Comparison of ENCODE assay signal across 16 cellular contexts in the genomic region with DNA sequence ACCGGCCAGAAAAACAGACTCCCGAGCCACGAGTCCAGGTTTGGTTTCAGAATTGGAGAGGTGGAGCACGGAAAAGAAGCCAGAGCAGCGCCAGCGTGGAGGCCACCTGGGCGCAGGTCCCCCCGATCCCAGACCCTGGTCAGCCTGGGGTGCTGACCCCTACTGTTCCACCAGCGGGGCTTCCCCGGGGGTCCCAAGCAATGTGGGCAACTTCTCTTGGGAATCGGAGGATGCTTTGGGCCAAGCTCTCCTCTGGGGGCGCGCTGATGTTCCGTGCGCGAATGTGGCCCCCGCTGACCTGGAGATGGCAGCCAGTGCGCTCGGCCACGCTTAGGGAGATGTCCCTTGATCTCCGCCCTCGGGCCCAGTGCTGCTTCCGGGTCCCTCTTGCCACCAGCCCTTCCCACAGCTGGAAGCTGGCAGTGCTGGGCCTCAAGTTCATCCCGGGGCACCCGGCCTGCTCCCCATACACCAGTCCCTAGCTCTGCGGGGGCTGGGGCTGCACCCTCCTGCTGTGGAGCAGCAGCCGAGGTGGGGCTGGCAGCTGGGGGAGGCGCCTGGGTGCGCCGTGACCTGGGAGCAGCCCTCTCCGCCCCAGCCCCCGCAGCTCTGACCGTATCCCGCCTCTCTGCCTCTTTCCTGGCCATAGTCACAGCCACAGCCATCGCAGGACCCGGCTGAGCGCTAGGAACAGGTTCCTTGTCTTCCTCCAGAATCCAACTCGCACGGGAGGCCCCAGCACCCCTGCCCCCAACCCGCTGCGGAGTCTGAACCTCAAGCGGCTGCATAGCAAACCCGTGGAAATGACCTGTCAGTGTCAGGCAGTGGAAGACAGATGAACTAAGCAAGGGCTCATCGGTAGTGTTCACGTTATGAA.
DNase-seq lines count a peak whose midpoint lies in the region; ATAC-seq, FAIRE-seq and TF ChIP-seq lines count a peak whose summit lies in the region.
"Had no signal": no experiment of that assay in that cellular context is flagged by ENCODE, and none has a peak within 500 bp of the region (broad histone marks: within the 10 kb centered on the region; RNA-seq: fewer than 3 reads in every experiment).

No MANE protein-coding gene starts in this region.

- H3K4me3 ChIP-seq in Panc1 (ENCODE audit: low read depth in 2 of 2, low read length in 2 of 2) (peak overlapping the region; percentile 21 to 37), iPS-15b (ENCODE audit: low read depth, low read length) (peak overlapping the region; percentile 9), pancreas (no peak overlapping the region)

- POLR2A ChIA-PET in Panc1 (lab: Charles Lee), result no interaction called here

- H3K27me3 ChIP-seq in Panc1 (ENCODE audit: control insufficient read depth, insufficient read depth, low read length) (no peaks in the 10 kb centered on the region), iPS-15b (ENCODE audit: control insufficient read depth, insufficient read depth, low read length) (no peaks in the 10 kb centered on the region), pancreas (no peaks in the 10 kb centered on the region)

- peaks cover 10% of the 10 kb centered on the region for H3K4me1 ChIP-seq in Panc1 (ENCODE audit: control insufficient read depth, insufficient read depth, low read length)
- peaks cover 7% of the 10 kb centered on the region for H3K4me1 ChIP-seq in iPS-15b (ENCODE audit: control insufficient read depth, insufficient read depth, low read length)
- peaks cover 10 to 19% (median 19%) of the 10 kb centered on the region in 3 donors for H3K4me1 ChIP-seq in pancreas
- H3K4me1 ChIP-seq: parathyroid adenoma had no signal

- H3K27ac Mint-ChIP-seq in osteocyte (ENCODE audit: unreplicated experiment), result no peak overlapping the region
- H3K27ac Mint-ChIP-seq: activated CD8-positive, alpha-beta T cell treated with anti-CD3 and anti-CD28 coated beads for 36 hours had no signal

- FAIRE-seq in pancreas (lab: Jason Lieb, UNC), result no peak
- FAIRE-seq: GM18507 had no signal

- DNase-seq in DMS53 (lab: John Stamatoyannopoulos, UW), result peak; percentile 71
- DNase-seq in Panc1 (ENCODE audit: low read depth, low spot score), result no peak
- peak in 5 of 6 donors; percentile 9 to 73 (median 27) for DNase-seq in pancreas
- DNase-seq in osteocyte (ENCODE audit: extremely low spot score, unreplicated experiment), result no peak
- no peak for DNase-seq in activated effector memory CD4-positive, alpha-beta T cell treated with anti-CD3 and anti-CD28 coated beads, Interleukin-2, amount 50 U/mL, for 16 hours
- DNase-seq in DMS 273 (lab: John Stamatoyannopoulos, UW; ENCODE audit: unreplicated experiment), result no peak
- DNase-seq: activated CD8-positive, alpha-beta T cell treated with anti-CD3 and anti-CD28 coated beads for 36 hours; midbrain; NCI-H1930; NCI-H524; OCI-M1 had no signal

- ATAC-seq in Panc1 (peak; percentile 94), pancreas (peak; percentile 61 to 71 (median 68)), HG03045 (IDR thresholded peaks at IDR 0.05; ENCODE audit: unreplicated experiment) (no peak)
- ATAC-seq: activated CD8-positive, alpha-beta T cell treated with anti-CD3 and anti-CD28 coated beads for 36 hours had no signal

- 55 to 61% methylated on average over 45 of the region's 45 CpGs for WGBS in pancreas, 2 donors

- in situ Hi-C loops in Panc1 (cut with HindIII; ENCODE audit: low pct_unique_long_range_greater_than_20kb, low sequenced_read_pairs), result no loop called here

- H3K36me3 ChIP-seq in Panc1 (ENCODE audit: control insufficient read depth, insufficient read depth, low read length), result no peaks in the 10 kb centered on the region; the same call in 1 of the 2 replicates
- H3K36me3 ChIP-seq in iPS-15b (ENCODE audit: control insufficient read depth, insufficient read depth, low read length), result peaks cover 4% of the 10 kb centered on the region
- no peaks in the 10 kb centered on the region for H3K36me3 ChIP-seq in pancreas

- H3K9me3 ChIP-seq in Panc1 (ENCODE audit: control insufficient read depth, insufficient read depth, low read depth, low read length), result no peaks in the 10 kb centered on the region
- no peaks in the 10 kb centered on the region for H3K9me3 ChIP-seq in iPS-15b (ENCODE audit: control insufficient read depth, insufficient read depth, low read length)
- no peaks in the 10 kb centered on the region for H3K9me3 ChIP-seq in pancreas

- H3K9ac ChIP-seq in iPS-15b (ENCODE audit: low read depth, low read length), result peak overlapping the region; percentile 16
- H3K9ac ChIP-seq: parathyroid adenoma had no signal

- no peaks in the 10 kb centered on the region for H3K27me3 Mint-ChIP-seq in osteocyte (ENCODE audit: unreplicated experiment)
- H3K27me3 Mint-ChIP-seq: activated CD8-positive, alpha-beta T cell treated with anti-CD3 and anti-CD28 coated beads for 36 hours; central memory CD8-positive, alpha-beta T cell had no signal

- peak; percentile 46 for TF ChIP-seq CTCF in Panc1 (IDR thresholded peaks at IDR 0.05)
- TF ChIP-seq CTCF in pancreas (IDR thresholded peaks at IDR 0.05), result no peak
- no peak for TF ChIP-seq CTCF in osteocyte (IDR thresholded peaks at IDR 0.05)

- H3K36me3 Mint-ChIP-seq in osteocyte (ENCODE audit: unreplicated experiment), result peaks cover 4% of the 10 kb centered on the region

- intact Hi-C loops in Panc1 (cut with micrococcal nuclease; ENCODE audit: unreplicated experiment), result no loop called here
- intact Hi-C loops in pancreas (cut with DNase I), result no loop called here

- BruUV-seq in Panc1 (replicated peaks; lab: Mats Ljungman, UMichigan), result TSS peak; percentile 19

- no peak overlapping the region for H3K4me3 Mint-ChIP-seq in osteocyte (ENCODE audit: unreplicated experiment)
- H3K4me3 Mint-ChIP-seq: activated CD8-positive, alpha-beta T cell treated with anti-CD3 and anti-CD28 coated beads for 36 hours; central memory CD8-positive, alpha-beta T cell had no signal

- no peaks in the 10 kb centered on the region for H3K9me3 Mint-ChIP-seq in osteocyte (ENCODE audit: unreplicated experiment)
- H3K9me3 Mint-ChIP-seq: activated CD8-positive, alpha-beta T cell treated with anti-CD3 and anti-CD28 coated beads for 36 hours; central memory CD8-positive, alpha-beta T cell had no signal

- peak overlapping the region; percentile 68 for H3K27ac ChIP-seq in Panc1 (ENCODE audit: low read length)
- peak overlapping the region in 3 of 4 donors; percentile 1 to 56 (median 47) for H3K27ac ChIP-seq in pancreas
- H3K27ac ChIP-seq: parathyroid adenoma had no signal

- CTCF ChIA-PET in Panc1 (lab: Charles Lee), result no interaction called here

- peaks cover 2% of the 10 kb centered on the region for H3K4me1 Mint-ChIP-seq in osteocyte (ENCODE audit: unreplicated experiment)

Comparison
In these comparisons a context has a peak if more than half of its experiments do, and no peak if none do; other contexts are left out.
1. DNase-seq: peak in DMS53 (single experiment) and pancreas (5 of 6); none in Panc1 (single experiment), osteocyte (single experiment), activated effector memory CD4-positive, alpha-beta T cell treated with anti-CD3 and anti-CD28 coated beads, Interleukin-2, amount 50 U/mL, for 16 hours (single experiment) and DMS 273 (single experiment).
2. H3K4me3 ChIP-seq: peak in Panc1 (2 of 2) and iPS-15b (single experiment); none in pancreas (0 of 4).